ENCODE assay signal across 11 cellular contexts in the genomic region with DNA sequence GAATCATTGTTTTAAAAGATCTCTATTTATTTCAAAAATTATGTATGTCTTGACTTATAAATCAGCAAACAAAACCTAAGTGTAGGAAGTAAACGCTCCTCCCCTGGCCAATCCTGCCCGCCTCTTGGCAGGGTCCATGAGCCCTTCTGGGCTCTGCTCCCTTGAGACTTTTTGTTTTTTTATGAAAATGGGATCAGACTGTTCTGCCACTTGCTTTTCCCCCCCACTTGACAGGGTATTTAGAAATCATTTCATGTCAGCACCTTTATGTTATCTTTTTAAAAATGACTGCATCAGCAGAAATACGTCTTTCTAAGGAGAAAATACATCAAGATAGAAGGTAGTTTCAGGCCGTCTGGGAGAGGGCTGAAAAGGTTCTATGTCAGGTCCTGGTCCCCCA. TPM values are rescaled to one million over a fixed set of nuclear protein-coding genes. Genes with fewer than 3 reads are reported as not detected.
DNase-seq lines count a peak whose midpoint lies in the region; ATAC-seq and TF ChIP-seq lines count a peak whose summit lies in the region.
"Had no signal": no experiment of that assay in that cellular context is flagged by ENCODE, and none has a peak within 500 bp of the region (broad histone marks: within the 10 kb centered on the region; RNA-seq: fewer than 3 reads in every experiment).

No MANE protein-coding gene starts in this region.

- H3K9ac ChIP-seq in SK-N-MC (ENCODE audit: insufficient read length) (no peak overlapping the region), fibroblast of lung (ENCODE audit: insufficient read depth, low read length) (no peak overlapping the region), skeletal muscle satellite cell (ENCODE audit: low read depth, low read length) (no peak overlapping the region)

- no peaks in the 10 kb centered on the region for H3K79me2 ChIP-seq in fibroblast of lung (ENCODE audit: control insufficient read depth, insufficient read depth, low read length)

- H3K4me3 ChIP-seq in Caco-2 (ENCODE audit: low read depth, low read length) (no peak overlapping the region), SK-N-MC (peak overlapping the region; percentile 8; the same call in 1 of the 2 replicates), fibroblast of lung (replicated peaks in 1 of 4; ENCODE audit: control extremely low read depth in 1 of 4, insufficient read depth in 1 of 4, low read depth in 3 of 4, low read length in 4 of 4) (no peak overlapping the region), skeletal muscle satellite cell (ENCODE audit: low read length) (peak overlapping the region; percentile 18)

- H2AFZ ChIP-seq in fibroblast of lung (ENCODE audit: low read length), result no peak overlapping the region

- no peaks in the 10 kb centered on the region for H4K20me1 ChIP-seq in fibroblast of lung (ENCODE audit: control insufficient read depth, extremely low read depth, insufficient read depth, low read length)

- H3K4me2 ChIP-seq in fibroblast of lung (ENCODE audit: extremely low read depth, insufficient read depth, low read length) (peak overlapping the region; percentile 44), skeletal muscle satellite cell (ENCODE audit: low read length) (peak overlapping the region; percentile 53)

- H3K27ac Mint-ChIP-seq in Caco-2 (ENCODE audit: unreplicated experiment), result peak overlapping the region; percentile 42
- no peak overlapping the region for H3K27ac Mint-ChIP-seq in natural killer cell
- H3K27ac Mint-ChIP-seq: activated naive CD8-positive, alpha-beta T cell had no signal

- H3K9me3 ChIP-seq in Caco-2 (no peaks in the 10 kb centered on the region), SK-N-MC (ENCODE audit: low read depth, low read length) (no peaks in the 10 kb centered on the region), fibroblast of lung (ENCODE audit: control insufficient read depth, insufficient read depth, low read depth, low read length) (no peaks in the 10 kb centered on the region), skeletal muscle satellite cell (replicated peaks; ENCODE audit: low read length) (no peaks in the 10 kb centered on the region)

- no peaks in the 10 kb centered on the region for H3K4me1 Mint-ChIP-seq in Caco-2 (ENCODE audit: low read depth, unreplicated experiment)
- no peaks in the 10 kb centered on the region for H3K4me1 Mint-ChIP-seq in natural killer cell

- no peak for TF ChIP-seq CTCF in Caco-2 (IDR thresholded peaks at IDR 0.05; ENCODE audit: insufficient read depth in 1 of 2, low read depth in 1 of 2, low read length in 1 of 2, severe bottlenecking in 1 of 2, unreplicated experiment in 1 of 2)
- no peak for TF ChIP-seq CTCF in fibroblast of lung (conservative IDR thresholded peaks at IDR 0.05 in 1 of 2, IDR thresholded peaks at IDR 0.05 in 1 of 2; ENCODE audit: low read depth in 1 of 2, low read length in 2 of 2)
- no peak for TF ChIP-seq CTCF in natural killer cell (IDR thresholded peaks at IDR 0.05)

- POLR2A ChIA-PET in Caco-2 (lab: Charles Lee), result no interaction called here

- H3K4me3 Mint-ChIP-seq in Caco-2 (ENCODE audit: unreplicated experiment) (no peak overlapping the region), natural killer cell (no peak overlapping the region)
- H3K4me3 Mint-ChIP-seq: activated naive CD8-positive, alpha-beta T cell had no signal

- intact Hi-C loops in Caco-2 (cut with micrococcal nuclease; ENCODE audit: unreplicated experiment), result no loop called here
- intact Hi-C loops in natural killer cell (cut with micrococcal nuclease), result no loop called here

- no TSS peak for BruUV-seq in Caco-2 (replicated peaks; lab: Mats Ljungman, UMichigan)

- H3K36me3 Mint-ChIP-seq in Caco-2 (ENCODE audit: insufficient read depth, unreplicated experiment), result peaks cover 91% of the 10 kb centered on the region
- no peaks in the 10 kb centered on the region for H3K36me3 Mint-ChIP-seq in natural killer cell
- H3K36me3 Mint-ChIP-seq: activated naive CD8-positive, alpha-beta T cell had no signal

- peaks cover 5% of the 10 kb centered on the region for H3K36me3 ChIP-seq in Caco-2 (ENCODE audit: control insufficient read depth, insufficient read depth, low read length)
- peaks cover 30% of the 10 kb centered on the region for H3K36me3 ChIP-seq in SK-N-MC (ENCODE audit: insufficient read depth, low read length)
- H3K36me3 ChIP-seq in fibroblast of lung (ENCODE audit: control insufficient read depth, insufficient read depth, low read length), result peaks cover 11% of the 10 kb centered on the region
- peaks cover 4% of the 10 kb centered on the region for H3K36me3 ChIP-seq in skeletal muscle satellite cell (ENCODE audit: insufficient read depth, low read length)

- H3K27ac ChIP-seq in SK-N-MC (peak overlapping the region; percentile 57; the same call in 1 of the 2 replicates), fibroblast of lung (ENCODE audit: insufficient read depth, low read length) (no peak overlapping the region)

- DNase-seq in Caco-2, result no peak
- no peak for DNase-seq in SK-N-MC (ENCODE audit: low read depth, low spot score)
- DNase-seq in fibroblast of lung (ENCODE audit: low read depth in 2 of 2), result no peak
- DNase-seq in natural killer cell, result no peak
- no peak for DNase-seq in RKO (ENCODE audit: low spot score)
- DNase-seq in hepatic stellate cell (ENCODE audit: low spot score), result no peak
- DNase-seq: effector memory CD4-positive, alpha-beta T cell had no signal

- H3K27me3 ChIP-seq in Caco-2 (replicated peaks; ENCODE audit: control insufficient read depth, insufficient read depth, low read length), result no peaks in the 10 kb centered on the region
- peaks cover 3% of the 10 kb centered on the region for H3K27me3 ChIP-seq in fibroblast of lung (ENCODE audit: control insufficient read depth, insufficient read depth, low read length)
- H3K27me3 ChIP-seq in skeletal muscle satellite cell (ENCODE audit: control insufficient read depth, insufficient read depth, low read length), result no peaks in the 10 kb centered on the region

- H3K9me3 Mint-ChIP-seq in Caco-2 (ENCODE audit: unreplicated experiment) (no peaks in the 10 kb centered on the region), natural killer cell (no peaks in the 10 kb centered on the region)

- H3K27me3 Mint-ChIP-seq in Caco-2 (ENCODE audit: insufficient read depth, unreplicated experiment) (no peaks in the 10 kb centered on the region), natural killer cell (ENCODE audit: low read depth in 2 of 2) (peaks cover 10 to 14% of the 10 kb centered on the region in 2 donors)
- H3K27me3 Mint-ChIP-seq: activated naive CD8-positive, alpha-beta T cell had no signal

- CTCF ChIA-PET in Caco-2 (lab: Charles Lee), result no interaction called here

- no peaks in the 10 kb centered on the region for H3K4me1 ChIP-seq in Caco-2
- peaks cover 19% of the 10 kb centered on the region for H3K4me1 ChIP-seq in fibroblast of lung (ENCODE audit: control insufficient read depth, extremely low read depth, insufficient read depth, low read length)
- H3K4me1 ChIP-seq in skeletal muscle satellite cell (ENCODE audit: control insufficient read depth, insufficient read depth, low read length), result peaks cover 12% of the 10 kb centered on the region

- ATAC-seq in natural killer cell (no peak), HG03097 (IDR thresholded peaks at IDR 0.05; ENCODE audit: low FRiP score, unreplicated experiment) (no peak)

RNA-seq across cellular contexts. Expression of a gene that starts 35.6 kb away (rescaled TPM):
- 510 and 519 TPM in 2 replicates for total RNA-seq in Caco-2 (2022)
- total RNA-seq in fibroblast of lung, result 209 and 270 TPM in 2 replicates
- polyA plus RNA-seq in fibroblast of lung, result 96.6 and 134 TPM in 2 replicates
- polyA plus RNA-seq in fibroblast of lung (2012), result 162 and 217 TPM in 2 replicates
- 126 and 208 TPM in 2 replicates for polyA minus RNA-seq in fibroblast of lung (ENCODE audit: low replicate concordance)
- total RNA-seq in skeletal muscle satellite cell (2012; rRNA removed), result 13.4 and 25.1 TPM in 2 replicates
- under 1 TPM in 1 of 3 donors, not detected in 2; 0.58 TPM for total RNA-seq in natural killer cell
- total RNA-seq: OCI-LY7 had no signal

Comparison
In these comparisons a context has a peak if more than half of its experiments do, and no peak if none do; other contexts are left out.
1. H3K4me3 ChIP-seq: peak in SK-N-MC (single experiment) and skeletal muscle satellite cell (single experiment); none in Caco-2 (single experiment) and fibroblast of lung (0 of 4).
2. RNA of a gene that starts 35.6 kb away (total RNA-seq): 510 to 519 TPM in Caco-2 and 209 to 270 TPM in fibroblast of lung; 0.58 TPM in natural killer cell; every median in the first group is over 100 times any median in the second.